ENCODE assay signal across 8 cellular contexts in the genomic region with DNA sequence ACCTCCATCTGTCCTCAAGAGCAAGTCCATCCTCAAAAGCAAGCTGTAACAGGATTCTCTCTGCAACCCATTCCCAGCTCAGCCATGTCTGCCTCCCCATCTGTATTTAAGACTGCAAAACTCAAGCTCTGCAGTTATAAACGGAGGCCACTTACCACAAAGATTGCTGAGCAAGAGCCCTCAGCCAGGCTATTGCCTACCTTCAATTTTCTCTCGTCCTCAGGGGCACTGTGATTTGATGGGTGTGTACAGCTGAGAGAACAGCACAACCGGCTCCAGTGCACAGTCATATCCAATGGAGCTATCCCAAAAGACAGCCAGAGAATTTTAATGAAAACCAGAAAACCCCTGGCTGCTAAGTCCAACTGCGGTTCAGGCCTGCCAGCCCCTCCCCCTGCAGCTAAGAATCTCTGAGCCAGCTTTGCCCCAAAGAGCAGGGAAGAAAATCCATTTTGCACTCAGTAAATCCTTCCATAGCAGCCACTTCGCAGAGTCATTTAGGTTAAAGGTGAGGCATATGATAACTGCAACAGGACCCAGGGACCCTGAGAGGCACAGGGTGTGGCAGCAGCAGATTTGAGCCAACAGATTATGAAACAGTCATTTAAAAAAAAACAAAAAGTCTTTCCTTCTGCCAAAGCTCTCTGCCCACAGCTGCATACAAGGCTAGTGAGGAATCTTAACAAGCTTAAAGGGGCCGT. TPM values are rescaled to one million over a fixed set of nuclear protein-coding genes. Genes with fewer than 3 reads are reported as not detected.
DNase-seq lines count a peak whose midpoint lies in the region; ATAC-seq and TF ChIP-seq lines count a peak whose summit lies in the region.

No MANE protein-coding gene starts in this region.

- H3K4me3 ChIP-seq in PC-3 (ENCODE audit: low read length) (peak overlapping the region; percentile 26), neuron (ENCODE audit: low read length) (no peak overlapping the region)

- intact Hi-C loops in activated CD8-positive, alpha-beta T cell treated with anti-CD3 and anti-CD28 coated beads for 36 hours (cut with micrococcal nuclease) = no loop called here
- intact Hi-C loops in PC-3 (cut with micrococcal nuclease) = loop anchor here (1.0 kb wide), 1 partner anchor 37 kb away; the partner anchor contains the start of gene RAB30

- 0 out of 2 replicates have a peak, but pooled peaks cover 3% of the 10 kb centered on the region for H3K79me2 ChIP-seq in PC-3 (ENCODE audit: low read length)

- BruUV-seq in PC-3 (replicated peaks; lab: Mats Ljungman, UMichigan) = no TSS peak

- peak overlapping the region; percentile 31; the same call in 1 of the 2 replicates for H2AFZ ChIP-seq in PC-3 (ENCODE audit: low read length)
- peak overlapping the region; percentile 3 for H2AFZ ChIP-seq in neuron (ENCODE audit: low read depth, low read length)

- peak overlapping the region; percentile 64 for H3K27ac ChIP-seq in PC-3 (ENCODE audit: low read length)

- CTCF ChIA-PET in activated CD8-positive, alpha-beta T cell treated with anti-CD3 and anti-CD28 coated beads for 36 hours (lab: Charles Lee) = interaction anchor here (0.6 to 2.8 kb wide), 7 partner anchors 9 to 167 kb away, joined by 3 to 8 read pairs (median 3); partner anchors contain the start of gene RAB30
- CTCF ChIA-PET in activated CD8-positive, alpha-beta T cell treated with anti-CD3 and anti-CD28 coated beads, Interleukin-2, amount 10 ng/mL, durations not matched to agents 7 days and 5 days (lab: Charles Lee) = interaction anchor here (0.9 kb wide), 1 partner anchor 12 kb away, joined by 3 read pairs; no protein-coding TSS in a partner anchor
- CTCF ChIA-PET in PC-3 (lab: Charles Lee) = no interaction called here

- H3K36me3 Mint-ChIP-seq in activated CD8-positive, alpha-beta T cell treated with anti-CD3 and anti-CD28 coated beads for 36 hours (ENCODE audit: low read depth) = peaks cover 13% of the 10 kb centered on the region
- peaks cover 4% of the 10 kb centered on the region for H3K36me3 Mint-ChIP-seq in activated CD8-positive, alpha-beta T cell treated with anti-CD3 and anti-CD28 coated beads, Interleukin-2, amount 10 ng/mL, durations not matched to agents 7 days and 5 days (ENCODE audit: low read depth)

- peak overlapping the region; percentile 72 for H3K4me2 ChIP-seq in PC-3 (ENCODE audit: low read length)

- H3K27me3 Mint-ChIP-seq in activated CD8-positive, alpha-beta T cell treated with anti-CD3 and anti-CD28 coated beads for 36 hours = no peaks in the 10 kb centered on the region
- no peaks in the 10 kb centered on the region for H3K27me3 Mint-ChIP-seq in activated CD8-positive, alpha-beta T cell treated with anti-CD3 and anti-CD28 coated beads, Interleukin-2, amount 10 ng/mL, durations not matched to agents 7 days and 5 days (ENCODE audit: low read depth)

- TF ChIP-seq CTCF in activated CD8-positive, alpha-beta T cell treated with anti-CD3 and anti-CD28 coated beads for 36 hours (IDR thresholded peaks at IDR 0.05) = no peak
- no peak for TF ChIP-seq CTCF in PC-3 (conservative IDR thresholded peaks at IDR 0.05; ENCODE audit: low read depth, low read length)

- no peak for DNase-seq in activated CD8-positive, alpha-beta T cell treated with anti-CD3 and anti-CD28 coated beads for 36 hours
- DNase-seq in activated CD8-positive, alpha-beta T cell treated with anti-CD3 and anti-CD28 coated beads, Interleukin-2, amount 10 ng/mL, durations not matched to agents 7 days and 5 days = no peak
- DNase-seq in PC-3 (peak; percentile 73), COLO829 (ENCODE audit: low spot score) (no peak), 8988T (no peak)
- DNase-seq in stimulated activated CD4-positive, alpha-beta T cell treated with anti-CD3 and anti-CD28 coated beads, Interleukin-4, amount 100 ng/mL, for 4 hours = no peak

- H3K27ac Mint-ChIP-seq in activated CD8-positive, alpha-beta T cell treated with anti-CD3 and anti-CD28 coated beads for 36 hours = peak overlapping the region; percentile 26
- H3K27ac Mint-ChIP-seq in activated CD8-positive, alpha-beta T cell treated with anti-CD3 and anti-CD28 coated beads, Interleukin-2, amount 10 ng/mL, durations not matched to agents 7 days and 5 days = no peak overlapping the region

- H3K36me3 ChIP-seq in PC-3 (ENCODE audit: low read depth, low read length) = no peaks in the 10 kb centered on the region
- no peaks in the 10 kb centered on the region for H3K36me3 ChIP-seq in neuron (ENCODE audit: insufficient read depth, low read length)

- POLR2A ChIA-PET in activated CD8-positive, alpha-beta T cell treated with anti-CD3 and anti-CD28 coated beads for 36 hours (lab: Charles Lee) = interaction anchor here (0.7 to 1.4 kb wide), 3 partner anchors 9 to 38 kb away, joined by 3 to 4 read pairs (median 4); partner anchors contain the start of gene RAB30
- POLR2A ChIA-PET in activated CD8-positive, alpha-beta T cell treated with anti-CD3 and anti-CD28 coated beads, Interleukin-2, amount 10 ng/mL, durations not matched to agents 7 days and 5 days (lab: Charles Lee) = no interaction called here
- POLR2A ChIA-PET in PC-3 (lab: Charles Lee; ENCODE audit: unreplicated experiment) = interaction anchor here (0.7 to 1.0 kb wide), 3 partner anchors 38 to 175 kb away, joined by 4 read pairs; partner anchors contain the start of gene RAB30

- ATAC-seq in activated CD8-positive, alpha-beta T cell treated with anti-CD3 and anti-CD28 coated beads for 36 hours = peak; percentile 47
- no peak for ATAC-seq in activated CD8-positive, alpha-beta T cell treated with anti-CD3 and anti-CD28 coated beads, Interleukin-2, amount 10 ng/mL, durations not matched to agents 7 days and 5 days
- peak; percentile 73 for ATAC-seq in PC-3
- ATAC-seq in esophagus mucosa = peak; percentile 61

- H3K4me3 Mint-ChIP-seq in activated CD8-positive, alpha-beta T cell treated with anti-CD3 and anti-CD28 coated beads for 36 hours = no peak overlapping the region
- H3K4me3 Mint-ChIP-seq in activated CD8-positive, alpha-beta T cell treated with anti-CD3 and anti-CD28 coated beads, Interleukin-2, amount 10 ng/mL, durations not matched to agents 7 days and 5 days = no peak overlapping the region

- H3F3A ChIP-seq in PC-3 (ENCODE audit: low read length, unreplicated experiment) = no peaks in the 10 kb centered on the region

- 0 out of 2 replicates have a peak overlapping the region, but pooled peaks have one; percentile 11 for H3K9ac ChIP-seq in PC-3 (ENCODE audit: low read length)

- H3K9me3 ChIP-seq in PC-3 (ENCODE audit: low read length) = no peaks in the 10 kb centered on the region
- no peaks in the 10 kb centered on the region for H3K9me3 ChIP-seq in neuron (ENCODE audit: low read length)

- H3K4me1 ChIP-seq in PC-3 (ENCODE audit: insufficient read depth, low read length) (peaks cover 21% of the 10 kb centered on the region), neuron (ENCODE audit: insufficient read depth, low read length) (peaks cover 15% of the 10 kb centered on the region)

- H3K27me3 ChIP-seq in PC-3 (ENCODE audit: low read length) (no peaks in the 10 kb centered on the region), neuron (ENCODE audit: insufficient read depth, low read length) (no peaks in the 10 kb centered on the region)

- H3K9me3 Mint-ChIP-seq in activated CD8-positive, alpha-beta T cell treated with anti-CD3 and anti-CD28 coated beads for 36 hours = no peaks in the 10 kb centered on the region
- H3K9me3 Mint-ChIP-seq in activated CD8-positive, alpha-beta T cell treated with anti-CD3 and anti-CD28 coated beads, Interleukin-2, amount 10 ng/mL, durations not matched to agents 7 days and 5 days (ENCODE audit: insufficient read depth) = no peaks in the 10 kb centered on the region

- H4K20me1 ChIP-seq in PC-3 (ENCODE audit: low read length) = no peaks in the 10 kb centered on the region

- peaks cover 36% of the 10 kb centered on the region for H3K4me1 Mint-ChIP-seq in activated CD8-positive, alpha-beta T cell treated with anti-CD3 and anti-CD28 coated beads for 36 hours (ENCODE audit: low read depth)
- peaks cover 31% of the 10 kb centered on the region for H3K4me1 Mint-ChIP-seq in activated CD8-positive, alpha-beta T cell treated with anti-CD3 and anti-CD28 coated beads, Interleukin-2, amount 10 ng/mL, durations not matched to agents 7 days and 5 days (ENCODE audit: low read depth)

- no peaks in the 10 kb centered on the region for H3K9me2 ChIP-seq in PC-3 (replicated peaks; ENCODE audit: low read length)

RNA-seq across cellular contexts. Expression of gene RAB30, which starts 37.6 kb away (rescaled TPM):
- total RNA-seq in activated CD8-positive, alpha-beta T cell treated with anti-CD3 and anti-CD28 coated beads for 36 hours = 10 to 100 TPM in 1 of 2 experiments, 1 to 10 TPM in 1; 9.8 to 10.9 TPM
- total RNA-seq in activated CD8-positive, alpha-beta T cell treated with anti-CD3 and anti-CD28 coated beads, Interleukin-2, amount 10 ng/mL, durations not matched to agents 7 days and 5 days = 10 to 100 TPM in 1 of 2 experiments, 1 to 10 TPM in 1; 8.8 to 13.3 TPM
- total RNA-seq in PC-3 (2014; rRNA removed) = 6.6 and 8.2 TPM in 2 replicates
- total RNA-seq in esophagus mucosa = 6.5 TPM
